Comparison of ENCODE assay signal across 8 cellular contexts in the genomic region with DNA sequence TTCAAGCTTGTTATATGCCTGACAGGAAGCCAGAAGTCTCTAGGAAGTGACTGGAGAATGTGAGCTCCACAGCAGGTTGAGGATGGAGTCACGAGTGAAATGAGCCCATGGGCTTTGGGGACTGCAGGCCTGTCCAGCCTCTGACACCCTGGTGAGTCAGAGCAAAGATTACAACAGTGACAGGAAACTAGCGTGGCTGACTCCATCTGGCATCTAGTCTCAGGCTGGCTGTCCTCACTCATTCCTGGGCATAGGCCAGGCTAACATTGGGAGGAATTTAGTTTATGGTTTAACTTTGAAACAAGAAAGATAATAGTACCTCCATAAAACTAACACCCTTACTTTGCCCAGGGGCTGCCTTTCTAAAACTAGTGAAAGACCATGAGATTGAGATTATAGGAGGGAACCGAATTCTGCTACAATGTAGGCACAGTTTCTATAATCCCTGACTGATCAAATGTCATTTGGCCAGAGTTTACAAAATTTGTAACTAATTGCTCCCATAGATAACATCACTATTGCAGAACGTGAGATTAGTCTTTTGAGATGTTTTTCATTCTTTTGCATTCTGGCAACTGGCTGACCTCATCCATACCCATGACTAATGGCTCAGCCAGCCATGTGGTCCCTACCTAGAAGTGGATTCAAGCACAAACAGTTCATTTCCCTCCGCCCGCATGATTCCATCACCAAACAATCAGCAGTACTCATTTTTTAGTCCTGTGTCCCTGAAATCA. TPM values are rescaled to one million over a fixed set of nuclear protein-coding genes. Genes with fewer than 3 reads are reported as not detected.
DNase-seq lines count a peak whose midpoint lies in the region; ATAC-seq and TF ChIP-seq lines count a peak whose summit lies in the region.

No MANE protein-coding gene starts in this region.

- H4K91ac ChIP-seq in IMR-90 (ENCODE audit: insufficient read depth, low read depth, low read length), result peak overlapping the region; percentile 99

- H3K79me1 ChIP-seq in IMR-90 (ENCODE audit: low read depth in 1 of 2, low read length in 2 of 2), result no peaks in the 10 kb centered on the region; a peak in 1 of 4 replicates

- peak; percentile 95 for ATAC-seq in IMR-90 (ENCODE audit: low read depth)

- peak overlapping the region; percentile 4; the same call in 1 of the 2 replicates for H3K4me2 ChIP-seq in IMR-90 (ENCODE audit: low read depth, low read length)

- H3K36me3 ChIP-seq in IMR-90 (ENCODE audit: control insufficient read depth, insufficient read depth, low read length), result no peaks in the 10 kb centered on the region
- H3K36me3 ChIP-seq in kidney epithelial cell (ENCODE audit: control insufficient read depth, insufficient read depth, low read length), result no peaks in the 10 kb centered on the region
- no peaks in the 10 kb centered on the region for H3K36me3 ChIP-seq in uterus
- no peaks in the 10 kb centered on the region for H3K36me3 ChIP-seq in H7 (replicated peaks; ENCODE audit: control insufficient read depth, insufficient read depth, low read length)

- H3K56ac ChIP-seq in IMR-90 (ENCODE audit: extremely low read depth, insufficient read depth, low read length), result peak overlapping the region; percentile 98

- DNase-seq in ACHN (peak; percentile 94), IMR-90 (peak; percentile 98), cerebellar cortex (ENCODE audit: low spot score) (peak; percentile 88), kidney epithelial cell (ENCODE audit: low read depth) (peak; percentile 96), uterus (no peak), cerebellar nuclear complex (lab: John Stamatoyannopoulos, UW) (no peak), H7 (no peak), pons (ENCODE audit: low spot score) (no peak)

- H2BK20ac ChIP-seq in IMR-90 (ENCODE audit: low read depth, low read length), result peak overlapping the region; percentile 100

- H3K4me1 ChIP-seq in IMR-90 (ENCODE audit: control insufficient read depth, insufficient read depth, low read length), result peaks cover 23% of the 10 kb centered on the region
- no peaks in the 10 kb centered on the region for H3K4me1 ChIP-seq in uterus

- H3K9me3 ChIP-seq in IMR-90 (ENCODE audit: control insufficient read depth, insufficient read depth, low read length) (no peaks in the 10 kb centered on the region), uterus (no peaks in the 10 kb centered on the region)

- POLR2A ChIA-PET in IMR-90 (lab: Charles Lee; ENCODE audit: unreplicated experiment), result interaction anchor here (0.6 kb wide), 1 partner anchor 21 kb away, joined by 5 read pairs; no protein-coding TSS in a partner anchor

- intact Hi-C loops in IMR-90 (cut with micrococcal nuclease) (loop anchor here (1.0 kb wide), 3 partner anchors 24 to 58 kb away; no protein-coding TSS in a partner anchor), uterus (cut with DNase I; ENCODE audit: low total_unique reads) (no loop called here)

- peak overlapping the region; percentile 100 for H3K4ac ChIP-seq in IMR-90 (ENCODE audit: low read depth, low read length)

- peak overlapping the region; percentile 72 for H2AK9ac ChIP-seq in IMR-90 (replicated peaks; ENCODE audit: low read depth, low read length, poor library complexity)

- H3K4me3 ChIP-seq in IMR-90 (ENCODE audit: insufficient read depth, low read depth, low read length), result no peak overlapping the region
- H3K4me3 ChIP-seq in kidney epithelial cell (ENCODE audit: low read depth, low read length), result no peak overlapping the region
- no peak overlapping the region for H3K4me3 ChIP-seq in uterus
- H3K4me3 ChIP-seq in H7 (ENCODE audit: insufficient read depth, low read depth, low read length), result no peak overlapping the region

- no TSS peak for BruUV-seq in IMR-90 (replicated peaks; lab: Mats Ljungman, UMichigan)

- in situ Hi-C loops in ACHN (cut with HindIII; ENCODE audit: low pct_ligation_motif_present, low pct_unique_long_range_greater_than_20kb, low sequenced_read_pairs) (no loop called here), IMR-90 (cut with MboI; ENCODE audit: low sequenced_read_pairs) (no loop called here)

- H2BK120ac ChIP-seq in IMR-90 (ENCODE audit: low read depth, low read length), result peak overlapping the region; percentile 100

- H2AK5ac ChIP-seq in IMR-90 (ENCODE audit: low read depth, low read length), result peak overlapping the region; percentile 76

- CTCF ChIA-PET in IMR-90 (lab: Yijun Ruan, JAX), result interaction anchor here (0.9 to 1.2 kb wide), 2 partner anchors 23 to 34 kb away, joined by 3 read pairs; no protein-coding TSS in a partner anchor

- H4K8ac ChIP-seq in IMR-90 (ENCODE audit: low read depth in 2 of 2, low read length in 2 of 2), result peak overlapping the region; percentile 99

- peak overlapping the region; percentile 100 for H4K5ac ChIP-seq in IMR-90 (ENCODE audit: low read depth, low read length)

- peak overlapping the region; percentile 99 for H3K14ac ChIP-seq in IMR-90 (replicated peaks; ENCODE audit: low read depth, low read length)

- H3K9ac ChIP-seq in IMR-90 (ENCODE audit: low read depth, low read length), result peak overlapping the region; percentile 21; the same call in 1 of the 2 replicates

- H4K20me1 ChIP-seq in IMR-90 (ENCODE audit: insufficient read depth, low read length), result no peaks in the 10 kb centered on the region

- TF ChIP-seq CTCF in IMR-90 (conservative IDR thresholded peaks at IDR 0.05; ENCODE audit: low read depth, low read length) (no peak), kidney epithelial cell (IDR thresholded peaks at IDR 0.05; ENCODE audit: insufficient read depth, low read length, poor library complexity, severe bottlenecking) (no peak), uterus (IDR thresholded peaks at IDR 0.05) (no peak)

- H3K23ac ChIP-seq in IMR-90 (ENCODE audit: low read depth, low read length), result peak overlapping the region; percentile 92

- peak overlapping the region; percentile 100 for H2BK5ac ChIP-seq in IMR-90 (ENCODE audit: low read depth, low read length, poor library complexity, severe bottlenecking)

- peak overlapping the region; percentile 100 for H3K18ac ChIP-seq in IMR-90 (ENCODE audit: low read depth, low read length)

- dilution Hi-C loops in IMR-90 (cut with HindIII; ENCODE audit: low sequenced_read_pairs, unreplicated experiment), result no loop called here

- peak overlapping the region; percentile 99 for H2BK15ac ChIP-seq in IMR-90 (ENCODE audit: low read depth, low read length)

- WGBS in IMR-90 (ENCODE audit: extremely low coverage in 2 of 2, insufficient read length in 1 of 2), 2 experiments, result 0% methylated on average over 1 of the region's 6 CpGs; no CpG with 5 or more reads in 1 of the 2 experiments

- H3K27me3 ChIP-seq in IMR-90 (ENCODE audit: control insufficient read depth, insufficient read depth, low read length) (no peaks in the 10 kb centered on the region), kidney epithelial cell (ENCODE audit: control insufficient read depth, insufficient read depth, low read length) (no peaks in the 10 kb centered on the region), uterus (no peaks in the 10 kb centered on the region), H7 (ENCODE audit: control insufficient read depth, insufficient read depth, low read length) (no peaks in the 10 kb centered on the region)

- H2AFZ ChIP-seq in IMR-90 (replicated peaks; ENCODE audit: low read length, poor library complexity), result no peak overlapping the region

- H3K9me1 ChIP-seq in IMR-90 (ENCODE audit: insufficient read depth, low read length), result peaks cover 24% of the 10 kb centered on the region

- H3K27ac ChIP-seq in IMR-90 (ENCODE audit: insufficient read depth, low read length) (peak overlapping the region; percentile 89), uterus (no peak overlapping the region)

- TF ChIP-seq POLR2A in IMR-90 (IDR thresholded peaks at IDR 0.05; ENCODE audit: low read depth, low read length) (0 out of 2 replicates have a peak, but pooled peaks have one; percentile 49), uterus (IDR thresholded peaks at IDR 0.05) (no peak)

- no peak for TF ChIP-seq RAD21 in IMR-90 (IDR thresholded peaks at IDR 0.05; ENCODE audit: low read length)

TF ChIP-seq in IMR-90, 13 proteins besides CTCF, POLR2A, EP300 and RAD21 (continues in another document):
- TF ChIP-seq CHD1 (IDR thresholded peaks at IDR 0.05; ENCODE audit: low read depth, low read length) (no peak), MAFK (IDR thresholded peaks at IDR 0.05; ENCODE audit: low read depth, low read length) (0 out of 2 replicates have a peak, but pooled peaks have one; percentile 5), SMC3 (IDR thresholded peaks at IDR 0.05; ENCODE audit: low read depth, low read length) (no peak), CEBPB (IDR thresholded peaks at IDR 0.05; ENCODE audit: low read depth, low read length) (peak; percentile 80), FOS (IDR thresholded peaks at IDR 0.05; ENCODE audit: low read depth, low read length) (peak; percentile 70), MAZ (IDR thresholded peaks at IDR 0.05; ENCODE audit: borderline replicate concordance, low read depth, low read length) (no peak), RCOR1 (IDR thresholded peaks at IDR 0.05; ENCODE audit: insufficient replicate concordance, low read length) (no peak), NFE2L2 (IDR thresholded peaks at IDR 0.05; ENCODE audit: low read depth, low read length) (no peak), MXI1 (IDR thresholded peaks at IDR 0.05; ENCODE audit: borderline replicate concordance, low read depth, low read length) (no peak)
- TF ChIP-seq, protein P1, sequence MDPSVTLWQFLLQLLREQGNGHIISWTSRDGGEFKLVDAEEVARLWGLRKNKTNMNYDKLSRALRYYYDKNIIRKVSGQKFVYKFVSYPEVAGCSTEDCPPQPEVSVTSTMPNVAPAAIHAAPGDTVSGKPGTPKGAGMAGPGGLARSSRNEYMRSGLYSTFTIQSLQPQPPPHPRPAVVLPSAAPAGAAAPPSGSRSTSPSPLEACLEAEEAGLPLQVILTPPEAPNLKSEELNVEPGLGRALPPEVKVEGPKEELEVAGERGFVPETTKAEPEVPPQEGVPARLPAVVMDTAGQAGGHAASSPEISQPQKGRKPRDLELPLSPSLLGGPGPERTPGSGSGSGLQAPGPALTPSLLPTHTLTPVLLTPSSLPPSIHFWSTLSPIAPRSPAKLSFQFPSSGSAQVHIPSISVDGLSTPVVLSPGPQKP (IDR thresholded peaks at IDR 0.05; ENCODE audit: borderline replicate concordance, low read depth, low read length), result no peak

RNA-seq across cellular contexts. Expression of a gene that starts 28.4 kb away (rescaled TPM):
- total RNA-seq in IMR-90 (2012; rRNA removed) (0.90 and 1.1 TPM in 2 replicates), kidney epithelial cell (not detected in 2 replicates), uterus (not detected)
- 2.5 and 2.7 TPM in 2 replicates for polyA plus RNA-seq in IMR-90 (2012; rRNA removed)
- polyA plus RNA-seq in IMR-90 (2012; cell fraction: cytosol; rRNA removed), result 1.6 and 1.9 TPM in 2 replicates
- polyA plus RNA-seq in IMR-90 (2012; cell fraction: nucleus; rRNA removed; ENCODE audit: low replicate concordance), result 0.62 and 2.6 TPM in 2 replicates
- not detected in 2 replicates for total RNA-seq in H7 (2014; rRNA removed; shearing (Covaris generic))

Comparison
In these comparisons a context has a peak if more than half of its experiments do, and no peak if none do; other contexts are left out.
1. DNase-seq: peak in ACHN (single experiment), IMR-90 (single experiment), cerebellar cortex (single experiment) and kidney epithelial cell (single experiment); none in uterus (0 of 2), cerebellar nuclear complex (0 of 2), H7 (single experiment) and pons (single experiment).